In the genomic region with DNA sequence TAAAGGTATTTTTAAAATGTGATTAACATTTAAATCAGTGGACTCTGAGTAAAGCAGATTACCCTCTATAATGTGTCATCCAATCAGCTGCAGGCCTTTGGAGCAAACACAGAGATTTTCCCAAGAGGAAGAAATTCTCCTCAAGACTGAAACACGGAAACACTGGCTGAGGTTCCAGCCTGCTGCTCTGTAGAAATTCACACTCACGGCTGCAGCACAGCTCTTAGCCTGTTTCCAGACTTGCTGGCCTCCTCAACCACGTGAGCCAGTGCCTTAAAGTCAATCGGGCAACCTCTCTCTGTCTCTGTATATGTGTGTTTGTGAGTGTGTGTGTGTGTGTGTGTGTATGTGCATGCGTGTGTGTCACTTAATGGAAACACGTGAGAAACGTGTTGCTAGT, we compare ENCODE assay signal across 8 cellular contexts. TPM values are rescaled to one million over a fixed set of nuclear protein-coding genes. Genes with fewer than 3 reads are reported as not detected.
"Had no signal": no experiment of that assay in that cellular context is flagged by ENCODE, and none has a peak within 500 bp of the region (broad histone marks: within the 10 kb centered on the region; RNA-seq: fewer than 3 reads in every experiment).

No MANE protein-coding gene starts in this region.

- H3K4me3 ChIP-seq: GM23248, HAP-1 had no signal

- H3K36me3 ChIP-seq: HAP-1 had no signal

- ATAC-seq: HCT116, HepG2 had no signal

- H3K4me1 ChIP-seq: HAP-1 had no signal

- H3K9me3 ChIP-seq: HAP-1 had no signal

- H3K27ac ChIP-seq: GM23248, HL-60 had no signal

- DNase-seq: GM23248, GOT3, H7, HFFc6 had no signal

RNA-seq across cellular contexts. Expression of gene PDE10A, which starts 41.1 kb away (rescaled TPM):
- total RNA-seq: HepG2 had no signal
- polyA plus RNA-seq: HepG2 had no signal
